17 cellular contexts compared by ENCODE assay signal in the genomic region with DNA sequence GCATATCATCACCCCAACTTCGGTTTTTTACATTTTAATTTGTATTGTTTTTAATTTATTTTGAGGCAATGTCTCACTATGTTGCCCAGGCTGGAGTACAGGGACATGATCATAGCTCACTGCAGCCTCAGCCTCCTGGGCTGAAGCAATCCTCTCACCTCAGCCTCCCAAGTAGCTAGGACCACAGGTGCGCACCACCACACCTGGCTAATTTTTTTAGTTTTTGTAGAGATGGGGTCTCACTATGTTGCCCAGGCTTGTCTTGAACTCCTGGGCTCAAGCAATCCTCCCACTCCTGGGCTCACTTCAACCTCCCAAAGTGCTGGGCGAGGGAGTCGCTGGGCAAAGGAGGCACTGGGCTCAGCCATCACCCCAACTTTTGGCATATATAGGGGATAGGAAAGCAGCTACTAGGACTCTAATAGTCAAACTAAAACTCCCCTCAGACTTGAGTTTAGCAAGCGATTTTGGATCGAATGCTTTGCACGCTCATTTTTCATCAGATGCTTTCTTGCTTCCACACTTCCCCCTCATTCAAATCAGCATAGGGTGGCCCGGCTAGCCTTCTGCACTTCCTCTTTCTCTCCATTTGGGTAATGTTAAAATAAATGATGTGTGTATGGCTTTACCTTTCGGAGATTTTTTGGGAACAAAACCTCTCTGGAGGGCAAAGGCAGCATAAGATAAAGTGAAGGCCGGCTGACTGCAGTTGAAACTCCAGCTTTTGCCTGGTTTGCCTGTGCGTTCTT. TPM values are rescaled to one million over a fixed set of nuclear protein-coding genes. Genes with fewer than 3 reads are reported as not detected.
DNase-seq lines count a peak whose midpoint lies in the region; ATAC-seq, FAIRE-seq and TF ChIP-seq lines count a peak whose summit lies in the region.
"Had no signal": no experiment of that assay in that cellular context is flagged by ENCODE, and none has a peak within 500 bp of the region (broad histone marks: within the 10 kb centered on the region; RNA-seq: fewer than 3 reads in every experiment).

No MANE protein-coding gene starts in this region.

- no peak for ATAC-seq in GM18520 (IDR thresholded peaks at IDR 0.05; ENCODE audit: unreplicated experiment)
- ATAC-seq in GM21367 (IDR thresholded peaks at IDR 0.05; ENCODE audit: unreplicated experiment): no peak
- no peak for ATAC-seq in GM19463 (IDR thresholded peaks at IDR 0.05; ENCODE audit: unreplicated experiment)

- H3K9me3 ChIP-seq in small intestine (ENCODE audit: control insufficient read depth, low read depth): no peaks in the 10 kb centered on the region
- H3K9me3 ChIP-seq: breast epithelium had no signal

- H3K4me3 ChIP-seq in small intestine (ENCODE audit: low read depth in 1 of 2, low read length in 2 of 2): no peak overlapping the region
- H3K4me3 ChIP-seq: BLaER1 treated with 17β-estradiol and CSF1 and Interleukin-3, amounts not matched to agents 10 nM and 100 nM; breast epithelium; PC-9 had no signal

- FAIRE-seq in small intestine (lab: Jason Lieb, UNC): no peak

- peaks cover 0 to under 1% of the 10 kb centered on the region in 2 donors for H3K36me3 ChIP-seq in small intestine (ENCODE audit: control insufficient read depth in 2 of 2, insufficient read depth in 2 of 2, low read length in 2 of 2)
- H3K36me3 ChIP-seq: BLaER1 treated with 17β-estradiol and CSF1 and Interleukin-3, amounts not matched to agents 10 nM and 100 nM; breast epithelium had no signal

- H3K4me3 Mint-ChIP-seq in activated naive CD8-positive, alpha-beta T cell: peak overlapping the region; percentile 60

- H3K27ac Mint-ChIP-seq in activated naive CD8-positive, alpha-beta T cell: peak overlapping the region; percentile 2
- H3K27ac Mint-ChIP-seq: progenitor cell of endocrine pancreas had no signal

- in situ Hi-C loops in GM13976 (cut with MboI; ENCODE audit: low sequenced_read_pairs, unreplicated experiment): no loop called here

- H3K9me3 Mint-ChIP-seq in activated naive CD8-positive, alpha-beta T cell (ENCODE audit: low read depth): no peaks in the 10 kb centered on the region

- H3K4me1 ChIP-seq in small intestine (ENCODE audit: control insufficient read depth in 2 of 2, insufficient read depth in 1 of 2, low read depth in 1 of 2, low read length in 1 of 2): no peaks in the 10 kb centered on the region
- H3K4me1 ChIP-seq: breast epithelium had no signal

- WGBS in small intestine, 3 donors: 87 to 93% (median 92%) methylated on average over 11 of the region's 11 CpGs

- peaks cover 2% of the 10 kb centered on the region for H3K36me3 Mint-ChIP-seq in activated naive CD8-positive, alpha-beta T cell

- no peaks in the 10 kb centered on the region for H3K27me3 Mint-ChIP-seq in activated naive CD8-positive, alpha-beta T cell
- H3K27me3 Mint-ChIP-seq: progenitor cell of endocrine pancreas had no signal

- H3K27ac ChIP-seq in small intestine (ENCODE audit: low read depth in 1 of 2, low read length in 1 of 2): no peak overlapping the region
- H3K27ac ChIP-seq: BLaER1 treated with 17β-estradiol and CSF1 and Interleukin-3, amounts not matched to agents 10 nM and 100 nM; PC-9 had no signal

- H3K27me3 ChIP-seq in small intestine (ENCODE audit: control insufficient read depth in 2 of 2, insufficient read depth in 2 of 2, low read length in 2 of 2): no peaks in the 10 kb centered on the region
- H3K27me3 ChIP-seq: breast epithelium had no signal

- no peak for TF ChIP-seq CTCF in GM13976 (IDR thresholded peaks at IDR 0.05; ENCODE audit: borderline replicate concordance, control extremely low read depth, extremely low read depth, insufficient read depth, missing control alignments)

- peaks cover 50% of the 10 kb centered on the region for H3K4me1 Mint-ChIP-seq in activated naive CD8-positive, alpha-beta T cell (ENCODE audit: low read depth)

- DNase-seq in CD1c-positive myeloid dendritic cell (ENCODE audit: extremely low spot score): peak; percentile 31
- peak; percentile 36 for DNase-seq in GM13976 (ENCODE audit: low spot score)
- peak; percentile 73 for DNase-seq in NOMO-1 treated with DMSO at 0.1 percent for 48 hours (lab: John Stamatoyannopoulos, UW; ENCODE audit: unreplicated experiment)
- no peak for DNase-seq in small intestine
- DNase-seq: DMS79, hippocampal formation, NCI-H1436, PC-9, substantia nigra, SW 1271 had no signal

RNA-seq across cellular contexts. Expression of gene NMT2, which starts 20.8 kb away (rescaled TPM):
- polyA plus RNA-seq in small intestine: 10 to 100 TPM in 1 of 3 donors, 1 to 10 TPM in 2; 9.2 to 19.2 (median 9.4) TPM
